Comparison of ENCODE assay signal across 22 cellular contexts in genomic region chr2:235418918-235419317, GRCh38.
"Had no signal": no experiment of that assay in that cellular context is flagged by ENCODE, and none has a peak within 500 bp of the region (broad histone marks: within the 10 kb centered on the region; RNA-seq: fewer than 3 reads in every experiment).

No MANE protein-coding gene starts in this region.

- H3K27me3 ChIP-seq: heart right ventricle, ovary, stomach, suprapubic skin had no signal

- H3K4me1 ChIP-seq: prostate gland, stomach, suprapubic skin, tibial artery had no signal

- H3K4me3 ChIP-seq: heart right ventricle, left ventricle myocardium inferior, ovary, prostate gland, stomach, suprapubic skin, tibial artery had no signal

- H3K27ac ChIP-seq: heart right ventricle, left ventricle myocardium inferior, ovary, prostate gland, stomach, suprapubic skin, tibial artery, VCaP had no signal

- H3K36me3 ChIP-seq: heart right ventricle, left ventricle myocardium inferior, ovary, prostate gland, stomach, suprapubic skin, tibial artery had no signal

- H3K9me3 ChIP-seq: ovary, prostate gland, suprapubic skin had no signal

- ATAC-seq: activated CD4-positive, CD25-positive, alpha-beta regulatory T cell treated with anti-CD3 and anti-CD28 coated beads, Interleukin-2, amount 50 U/mL, for 24 hours; sciatic nerve; stimulated activated naive B cell treated with anti-CD40 and anti-IgM and Interleukin-4, amounts not matched to agents 10 μg/mL and 1 μg/mL and 100 μg/mL, for 72 hours had no signal

- DNase-seq: activated CD4-positive, alpha-beta T cell treated with anti-CD3 and anti-CD28 coated beads for 48 hours; activated CD4-positive, alpha-beta T cell treated with anti-CD3 and anti-CD28 coated beads, Interleukin-2, amount 50 U/mL, for 48 hours; activated CD8-positive, alpha-beta memory T cell treated with anti-CD3 and anti-CD28 coated beads for 24 hours; activated effector memory CD4-positive, alpha-beta T cell treated with Interleukin-2 at 50 U/mL for 16 hours; activated naive CD4-positive, alpha-beta T cell treated with Interleukin-2 at 50 U/mL for 16 hours; anterior cingulate cortex; foreskin melanocyte; heart right ventricle; left ventricle myocardium inferior; ovary; retina; stimulated activated CD4-positive, alpha-beta T cell treated with anti-CD3 and anti-CD28 coated beads, Interleukin-15, amount 100 ng/mL, for 24 hours; stimulated activated CD4-positive, alpha-beta T cell treated with anti-CD3 and anti-CD28 coated beads, Interleukin-2, amount 100 ng/mL, for 24 hours; stimulated activated naive B cell treated with anti-CD40 and anti-IgM and Interleukin-4, amounts not matched to agents 10 μg/mL and 1 μg/mL and 100 μg/mL, for 72 hours; stomach; T-helper 9 cell; tibial artery had no signal
